ENCODE assay signal across 8 cellular contexts in genomic region chr9:95317893-95318211, GRCh38. TPM values are rescaled to one million over a fixed set of nuclear protein-coding genes. Genes with fewer than 3 reads are reported as not detected.
A peak's percentile ranks its signal among the peaks of the same experiment; 100 is the strongest.
DNase-seq lines count a peak whose midpoint lies in the region; ATAC-seq and TF ChIP-seq lines count a peak whose summit lies in the region.

No MANE protein-coding gene starts in this region.

- H3K4me1 Mint-ChIP-seq in T-cell: peaks cover 15 to 23% (median 18%) of the 10 kb centered on the region in 3 donors

- no peak for ATAC-seq in T-cell (replicated peaks in 1 of 4)
- ATAC-seq in omental fat pad (ENCODE audit: low FRiP score): no peak

- peak overlapping the region; percentile 92 to 93 (median 93) for H3K4me3 Mint-ChIP-seq in T-cell

- TF ChIP-seq CTCF in GM12875 (IDR thresholded peaks at IDR 0.05; ENCODE audit: borderline replicate concordance, insufficient read depth, low read depth, low read length) (no peak), fibroblast of pulmonary artery (IDR thresholded peaks at IDR 0.05; ENCODE audit: low read length, missing control alignments) (no peak), retinal pigment epithelial cell (conservative IDR thresholded peaks at IDR 0.05; ENCODE audit: low read depth, low read length) (no peak), GM10248 (IDR thresholded peaks at IDR 0.05; ENCODE audit: control extremely low read depth, extremely low read depth, low read depth, missing control alignments) (no peak), omental fat pad (IDR thresholded peaks at IDR 0.05) (no peak)

- POLR2A ChIA-PET in T-cell (lab: Charles Lee): no interaction called here
- POLR2A ChIA-PET in GM10248 (lab: Yijun Ruan, JAX): no interaction called here

- H3K9me3 Mint-ChIP-seq in T-cell: no peaks in the 10 kb centered on the region

- peak overlapping the region; percentile 85 to 90 for H3K27ac Mint-ChIP-seq in T-cell

- H3K27me3 Mint-ChIP-seq in T-cell: peaks cover 2 to 5% of the 10 kb centered on the region in 2 donors

- H3K4me3 ChIP-seq in GM12875 (ENCODE audit: low read depth, low read length) (peak overlapping the region; percentile 97), fibroblast of pulmonary artery (replicated peaks; ENCODE audit: low read depth, low read length) (peak overlapping the region; percentile 95), retinal pigment epithelial cell (ENCODE audit: low read length) (peak overlapping the region; percentile 90)

- CTCF ChIA-PET in T-cell (lab: Charles Lee): no interaction called here
- CTCF ChIA-PET in GM10248 (lab: Yijun Ruan, JAX): no interaction called here

- no peaks in the 10 kb centered on the region for H3K36me3 Mint-ChIP-seq in T-cell

- DNase-seq in T-cell: no peak
- DNase-seq in fibroblast of pulmonary artery (ENCODE audit: low read depth): no peak
- DNase-seq in retinal pigment epithelial cell (ENCODE audit: low read depth): no peak
- DNase-seq in inferior parietal cortex (ENCODE audit: extremely low spot score): no peak
- DNase-seq in GM10248 (ENCODE audit: extremely low spot score): no peak
- DNase-seq in DMS114 treated with DMSO at 0.1 percent for 48 hours (lab: John Stamatoyannopoulos, UW; ENCODE audit: unreplicated experiment): no peak
- no peak for DNase-seq in omental fat pad (ENCODE audit: low spot score)

RNA-seq across cellular contexts. Expression of gene FANCC, which starts 0.3 kb away (rescaled TPM):
- total RNA-seq in T-cell (10 to 100 TPM in 1 of 5 donors, 1 to 10 TPM in 4; 4.2 to 11.6 (median 4.8) TPM), omental fat pad (1 to 10 TPM; 4.6 to 6.8 (median 6.1) TPM)
